Comparison of ENCODE assay signal across 27 cellular contexts in genomic region chr11:77308838-77309237, GRCh38. TPM values are rescaled to one million over a fixed set of nuclear protein-coding genes. Genes with fewer than 3 reads are reported as not detected.
A peak's percentile ranks its signal among the peaks of the same experiment; 100 is the strongest.
DNase-seq lines count a peak whose midpoint lies in the region; ATAC-seq and TF ChIP-seq lines count a peak whose summit lies in the region.
"Had no signal": no experiment of that assay in that cellular context is flagged by ENCODE, and none has a peak within 500 bp of the region (broad histone marks: within the 10 kb centered on the region; RNA-seq: fewer than 3 reads in every experiment).

No MANE protein-coding gene starts in this region.

- peaks cover 7% of the 10 kb centered on the region for H3K27me3 Mint-ChIP-seq in activated T-cell treated with anti-CD3 and anti-CD28 coated beads, Interleukin-2, amount 50 U/mL, for 72 hours (ENCODE audit: low read depth)
- peaks cover 2% of the 10 kb centered on the region; the same call in 1 of the 2 replicates for H3K27me3 Mint-ChIP-seq in HFFc6 (ENCODE audit: insufficient read depth)
- H3K27me3 Mint-ChIP-seq in stimulated activated naive CD8-positive, alpha-beta T cell treated with anti-CD3 and anti-CD28 coated beads, Interleukin-15, amount 100 ng/mL, for 72 hours, result no peaks in the 10 kb centered on the region
- H3K27me3 Mint-ChIP-seq: B cell had no signal

- H3K4me3 Mint-ChIP-seq in activated T-cell treated with anti-CD3 and anti-CD28 coated beads, Interleukin-2, amount 50 U/mL, for 72 hours, result no peak overlapping the region
- no peak overlapping the region for H3K4me3 Mint-ChIP-seq in HFFc6
- no peak overlapping the region for H3K4me3 Mint-ChIP-seq in stimulated activated naive CD8-positive, alpha-beta T cell treated with anti-CD3 and anti-CD28 coated beads, Interleukin-15, amount 100 ng/mL, for 72 hours
- H3K4me3 Mint-ChIP-seq: B cell, CD14-positive monocyte, H9 had no signal

- H3K27ac ChIP-seq in cingulate gyrus (ENCODE audit: low read depth, low read length), result peak overlapping the region; percentile 47
- H3K27ac ChIP-seq: A549, HL-60, RWPE1 had no signal

- H3K4me1 Mint-ChIP-seq in activated T-cell treated with anti-CD3 and anti-CD28 coated beads, Interleukin-2, amount 50 U/mL, for 72 hours (ENCODE audit: low read depth), result peaks cover 13% of the 10 kb centered on the region
- peaks cover 37% of the 10 kb centered on the region for H3K4me1 Mint-ChIP-seq in HFFc6 (ENCODE audit: low read depth)
- peaks cover 6% of the 10 kb centered on the region for H3K4me1 Mint-ChIP-seq in stimulated activated naive CD8-positive, alpha-beta T cell treated with anti-CD3 and anti-CD28 coated beads, Interleukin-15, amount 100 ng/mL, for 72 hours
- H3K4me1 Mint-ChIP-seq: B cell, CD14-positive monocyte had no signal

- ATAC-seq in activated T-cell treated with anti-CD3 and anti-CD28 coated beads, Interleukin-2, amount 50 U/mL, for 72 hours (replicated peaks in 1 of 2), result peak; percentile 30 to 57
- ATAC-seq in stimulated activated naive CD8-positive, alpha-beta T cell treated with anti-CD3 and anti-CD28 coated beads, Interleukin-15, amount 100 ng/mL, for 72 hours, result peak; percentile 42
- no peak for ATAC-seq in GM21529 (IDR thresholded peaks at IDR 0.05; ENCODE audit: unreplicated experiment)
- ATAC-seq: A549, HepG2 had no signal

- H3K27ac Mint-ChIP-seq in activated T-cell treated with anti-CD3 and anti-CD28 coated beads, Interleukin-2, amount 50 U/mL, for 72 hours, result no peak overlapping the region
- peak overlapping the region; percentile 32 for H3K27ac Mint-ChIP-seq in HFFc6
- no peak overlapping the region for H3K27ac Mint-ChIP-seq in stimulated activated naive CD8-positive, alpha-beta T cell treated with anti-CD3 and anti-CD28 coated beads, Interleukin-15, amount 100 ng/mL, for 72 hours
- H3K27ac Mint-ChIP-seq: B cell, CD14-positive monocyte, H9 had no signal

- no peaks in the 10 kb centered on the region for H3K36me3 Mint-ChIP-seq in activated T-cell treated with anti-CD3 and anti-CD28 coated beads, Interleukin-2, amount 50 U/mL, for 72 hours (ENCODE audit: insufficient read depth in 2 of 2)
- no peaks in the 10 kb centered on the region for H3K36me3 Mint-ChIP-seq in HFFc6 (ENCODE audit: low read depth)
- H3K36me3 Mint-ChIP-seq: CD14-positive monocyte had no signal

- peaks cover 0 to 2% of the 10 kb centered on the region in 2 donors for H3K9me3 Mint-ChIP-seq in activated T-cell treated with anti-CD3 and anti-CD28 coated beads, Interleukin-2, amount 50 U/mL, for 72 hours
- H3K9me3 Mint-ChIP-seq in HFFc6, result no peaks in the 10 kb centered on the region
- H3K9me3 Mint-ChIP-seq in stimulated activated naive CD8-positive, alpha-beta T cell treated with anti-CD3 and anti-CD28 coated beads, Interleukin-15, amount 100 ng/mL, for 72 hours, result peaks cover 0 to 4% of the 10 kb centered on the region in 2 donors
- H3K9me3 Mint-ChIP-seq: CD14-positive monocyte, H9 had no signal

- DNase-seq in activated T-cell treated with anti-CD3 and anti-CD28 coated beads, Interleukin-2, amount 50 U/mL, for 72 hours, result no peak
- DNase-seq in activated T-cell treated with anti-CD3 and anti-CD28 coated beads for 4 hours (no peak), HFFc6 (no peak), 8988T (no peak)
- no peak for DNase-seq in stimulated activated naive CD8-positive, alpha-beta T cell treated with anti-CD3 and anti-CD28 coated beads, Interleukin-15, amount 100 ng/mL, for 72 hours
- DNase-seq: EL; GF-D8; H9; KBM-7; NCI-H1092; NCI-H146; NCI-H2029; NCI-H2227 treated with DMSO at 0.1 percent for 48 hours; NCI-H510A treated with DMSO at 0.1 percent for 48 hours; NCI-H774; NK-92 treated with Interleukin-12 subunit alpha and Interleukin-12 subunit beta, amount 100 ng/mL, for 24 hours; SIG-M5; SK-N-SH had no signal

- TF ChIP-seq CTCF in HFFc6 (IDR thresholded peaks at IDR 0.05), result no peak

RNA-seq across cellular contexts. Expression of gene GDPD4, which starts 7.4 kb away (rescaled TPM):
- not detected for total RNA-seq in activated T-cell treated with anti-CD3 and anti-CD28 coated beads, Interleukin-2, amount 50 U/mL, for 72 hours
- not detected for total RNA-seq in HFFc6 (2021; fragmentation: NEBNext Ultra II Directional; extraction: Animal tissue kit (Norgen Biotek cat#: 25700))
- total RNA-seq: B cell, H9, HepG2, HT-29 had no signal
